In the genomic region with DNA sequence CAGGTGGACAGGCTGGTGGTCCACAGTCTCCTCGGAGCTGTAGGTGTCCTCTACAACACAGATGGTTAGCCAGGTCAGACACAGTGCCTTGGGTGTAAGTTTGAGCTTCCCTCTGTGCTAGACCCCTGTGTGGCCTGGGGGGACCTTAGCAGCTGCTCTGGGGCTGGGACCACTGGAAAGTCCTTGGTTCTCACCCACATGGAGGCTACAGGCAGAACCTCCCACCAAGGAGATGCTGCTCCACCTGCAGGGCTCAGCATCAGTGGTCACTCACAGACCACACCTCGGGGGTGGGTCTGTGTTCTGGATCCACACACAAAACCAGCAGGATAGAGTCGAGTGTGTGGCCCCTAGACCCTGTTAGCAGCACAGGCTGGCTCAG, we compare ENCODE assay signal across 15 cellular contexts. TPM values are rescaled to one million over a fixed set of nuclear protein-coding genes. Genes with fewer than 3 reads are reported as not detected.
"Had no signal": no experiment of that assay in that cellular context is flagged by ENCODE, and none has a peak within 500 bp of the region (broad histone marks: within the 10 kb centered on the region; RNA-seq: fewer than 3 reads in every experiment).

No MANE protein-coding gene starts in this region.

- H3K9me3 Mint-ChIP-seq: activated CD4-positive, alpha-beta memory T cell treated with anti-CD3 and anti-CD28 coated beads, Interleukin-2, amount 10 ng/mL, durations not matched to agents 7 days and 5 days; activated naive CD4-positive, alpha-beta T cell treated with anti-CD3 and anti-CD28 coated beads, Interleukin-2, amount 10 ng/mL, durations not matched to agents 7 days and 5 days; activated T-cell treated with anti-CD3 and anti-CD28 coated beads, Interleukin-2, amount 50 U/mL, for 24 hours; stimulated activated memory B cell treated with anti-CD40 and anti-IgM and Interleukin-4, amounts not matched to agents 10 μg/mL and 1 μg/mL and 100 μg/mL, for 72 hours had no signal

- H3K36me3 ChIP-seq: ovary had no signal

- H3K27me3 Mint-ChIP-seq: activated CD4-positive, alpha-beta T cell treated with anti-CD3 and anti-CD28 coated beads for 36 hours; activated T-cell treated with anti-CD3 and anti-CD28 coated beads, Interleukin-2, amount 50 U/mL, for 24 hours had no signal

- DNase-seq: activated CD4-positive, alpha-beta memory T cell treated with anti-CD3 and anti-CD28 coated beads, Interleukin-2, amount 10 ng/mL, durations not matched to agents 7 days and 5 days; activated CD4-positive, alpha-beta T cell treated with anti-CD3 and anti-CD28 coated beads for 36 hours; activated naive CD4-positive, alpha-beta T cell treated with anti-CD3 and anti-CD28 coated beads, Interleukin-2, amount 10 ng/mL, durations not matched to agents 7 days and 5 days; activated T-cell treated with anti-CD3 and anti-CD28 coated beads, Interleukin-2, amount 50 U/mL, for 24 hours; erythroblast; kidney glomerular epithelial cell; naive thymus-derived CD4-positive, alpha-beta T cell; stimulated activated CD4-positive, alpha-beta T cell treated with anti-CD3 and anti-CD28 coated beads, Interleukin-2, amount 100 ng/mL, for 48 hours; T-helper 17 cell had no signal

- H3K27me3 ChIP-seq: ovary had no signal

- H3K4me3 ChIP-seq: ovary had no signal

- H3K4me1 Mint-ChIP-seq: activated CD4-positive, alpha-beta T cell treated with anti-CD3 and anti-CD28 coated beads for 36 hours; stimulated activated memory B cell treated with anti-CD40 and anti-IgM and Interleukin-4, amounts not matched to agents 10 μg/mL and 1 μg/mL and 100 μg/mL, for 72 hours; T-helper 17 cell had no signal

- H3K4me3 Mint-ChIP-seq: activated CD4-positive, alpha-beta memory T cell treated with anti-CD3 and anti-CD28 coated beads, Interleukin-2, amount 10 ng/mL, durations not matched to agents 7 days and 5 days; activated CD4-positive, alpha-beta T cell treated with anti-CD3 and anti-CD28 coated beads for 36 hours; activated naive CD4-positive, alpha-beta T cell treated with anti-CD3 and anti-CD28 coated beads, Interleukin-2, amount 10 ng/mL, durations not matched to agents 7 days and 5 days; activated T-cell treated with anti-CD3 and anti-CD28 coated beads, Interleukin-2, amount 50 U/mL, for 24 hours; naive thymus-derived CD4-positive, alpha-beta T cell; stimulated activated memory B cell treated with anti-CD40 and anti-IgM and Interleukin-4, amounts not matched to agents 10 μg/mL and 1 μg/mL and 100 μg/mL, for 72 hours; T-helper 17 cell had no signal

- ATAC-seq: activated CD4-positive, alpha-beta T cell treated with anti-CD3 and anti-CD28 coated beads for 36 hours; naive thymus-derived CD4-positive, alpha-beta T cell; stimulated activated memory B cell treated with anti-CD40 and anti-IgM and Interleukin-4, amounts not matched to agents 10 μg/mL and 1 μg/mL and 100 μg/mL, for 72 hours; T-helper 17 cell had no signal

- H3K27ac Mint-ChIP-seq: activated CD4-positive, alpha-beta memory T cell treated with anti-CD3 and anti-CD28 coated beads, Interleukin-2, amount 10 ng/mL, durations not matched to agents 7 days and 5 days; activated CD4-positive, alpha-beta T cell treated with anti-CD3 and anti-CD28 coated beads for 36 hours; activated naive CD4-positive, alpha-beta T cell treated with anti-CD3 and anti-CD28 coated beads, Interleukin-2, amount 10 ng/mL, durations not matched to agents 7 days and 5 days; activated T-cell treated with anti-CD3 and anti-CD28 coated beads, Interleukin-2, amount 50 U/mL, for 24 hours; naive thymus-derived CD4-positive, alpha-beta T cell; stimulated activated memory B cell treated with anti-CD40 and anti-IgM and Interleukin-4, amounts not matched to agents 10 μg/mL and 1 μg/mL and 100 μg/mL, for 72 hours; T-helper 17 cell had no signal

- H3K9me3 ChIP-seq: ovary had no signal

- H3K36me3 Mint-ChIP-seq: activated naive CD4-positive, alpha-beta T cell treated with anti-CD3 and anti-CD28 coated beads, Interleukin-2, amount 10 ng/mL, durations not matched to agents 7 days and 5 days; naive thymus-derived CD4-positive, alpha-beta T cell; stimulated activated memory B cell treated with anti-CD40 and anti-IgM and Interleukin-4, amounts not matched to agents 10 μg/mL and 1 μg/mL and 100 μg/mL, for 72 hours had no signal

- H3K27ac ChIP-seq: ovary had no signal

RNA-seq across cellular contexts. Expression of gene RASL12, which starts 8.4 kb away (rescaled TPM):
- total RNA-seq: activated CD4-positive, alpha-beta memory T cell treated with anti-CD3 and anti-CD28 coated beads, Interleukin-2, amount 10 ng/mL, durations not matched to agents 7 days and 5 days; activated CD4-positive, alpha-beta T cell treated with anti-CD3 and anti-CD28 coated beads for 36 hours; lung microvascular endothelial cell; mononuclear cell; naive thymus-derived CD4-positive, alpha-beta T cell; T-helper 17 cell had no signal

RNA-seq across cellular contexts. Expression of gene SLC51B, which starts 14.2 kb away (rescaled TPM):
- total RNA-seq: activated CD4-positive, alpha-beta memory T cell treated with anti-CD3 and anti-CD28 coated beads, Interleukin-2, amount 10 ng/mL, durations not matched to agents 7 days and 5 days; activated CD4-positive, alpha-beta T cell treated with anti-CD3 and anti-CD28 coated beads for 36 hours; lung microvascular endothelial cell; naive thymus-derived CD4-positive, alpha-beta T cell; subcutaneous adipose tissue; T-helper 17 cell; ureter had no signal

RNA-seq across cellular contexts. Expression of gene KBTBD13, which starts 17.2 kb away (rescaled TPM):
- total RNA-seq: activated CD4-positive, alpha-beta memory T cell treated with anti-CD3 and anti-CD28 coated beads, Interleukin-2, amount 10 ng/mL, durations not matched to agents 7 days and 5 days; activated CD4-positive, alpha-beta T cell treated with anti-CD3 and anti-CD28 coated beads for 36 hours; lung microvascular endothelial cell; naive thymus-derived CD4-positive, alpha-beta T cell; subcutaneous adipose tissue; T-helper 17 cell had no signal
